Comparison of ENCODE assay signal across 1 cellular context in the genomic region with DNA sequence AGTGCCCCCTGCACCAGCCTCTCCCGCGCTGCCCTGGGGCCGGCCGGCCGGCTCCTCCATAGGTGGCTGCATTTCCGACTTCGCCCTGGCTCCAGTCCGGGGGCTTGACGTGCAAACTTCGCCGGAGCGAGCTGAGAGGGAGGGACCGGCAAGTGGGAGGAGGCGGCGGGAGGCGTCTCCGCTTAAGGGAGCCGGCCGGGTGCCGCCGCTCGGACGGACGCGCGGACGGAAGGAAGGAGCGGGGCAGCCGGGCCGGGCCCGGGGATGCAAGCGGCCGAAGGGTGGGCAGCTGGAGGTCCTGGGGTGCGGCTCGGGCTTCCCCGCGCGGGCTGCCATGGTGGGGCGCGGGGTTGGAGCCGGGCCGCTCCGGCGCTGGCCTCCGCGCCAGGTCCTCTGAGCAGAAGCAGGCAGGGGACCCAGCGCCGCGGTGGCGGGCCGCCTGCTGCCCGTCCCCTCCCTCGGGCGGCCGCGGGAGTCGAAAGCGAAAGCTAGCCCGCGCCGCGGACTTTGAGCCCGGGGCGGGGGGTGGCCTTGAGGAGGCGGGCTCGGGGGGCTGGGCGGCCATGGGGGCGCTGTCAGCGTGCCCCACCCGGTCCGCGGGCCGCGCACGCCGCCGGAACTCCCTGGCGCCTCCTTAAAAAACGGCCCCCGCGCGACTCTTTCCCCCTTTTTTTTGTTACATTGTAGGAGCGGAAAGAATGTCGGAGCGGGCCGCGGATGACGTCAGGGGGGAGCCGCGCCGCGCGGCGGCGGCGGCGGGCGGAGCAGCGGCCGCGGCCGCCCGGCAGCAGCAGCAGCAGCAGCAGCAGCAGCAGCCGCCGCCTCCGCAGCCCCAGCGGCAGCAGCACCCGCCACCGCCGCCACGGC.
A peak's percentile ranks its signal among the peaks of the same experiment; 100 is the strongest.
TF ChIP-seq lines count a peak whose summit lies in the region.

A gene (minus strand): TSS at position 483 of the 867 bp plus-strand sequence.

TF ChIP-seq in HepG2, 621 proteins besides CTCF, POLR2A, EP300 and RAD21 (continued from another document and continues in another):
- TF ChIP-seq ZNF709 (CRISPR knock-in tag; IDR thresholded peaks at IDR 0.05) (no peak; the same call in 1 of the 2 replicates), ZBTB38 (CRISPR knock-in tag; IDR thresholded peaks at IDR 0.05) (no peak), ZNF282 (IDR thresholded peaks at IDR 0.05; ENCODE audit: partially characterized antibody) (no peak), ZNF343 (CRISPR knock-in tag; IDR thresholded peaks at IDR 0.05) (0 out of 2 replicates have a peak, but pooled peaks have one; percentile 67), STAT5B (CRISPR knock-in tag; IDR thresholded peaks at IDR 0.05) (no peak), ZNF766 (CRISPR knock-in tag; IDR thresholded peaks at IDR 0.05; ENCODE audit: borderline replicate concordance) (no peak), ZNF572 (CRISPR knock-in tag; IDR thresholded peaks at IDR 0.05) (no peak), IKZF1 (IDR thresholded peaks at IDR 0.05) (no peak), ZNF10 (CRISPR knock-in tag; IDR thresholded peaks at IDR 0.05; ENCODE audit: borderline replicate concordance, low read depth) (no peak), SRSF9 (IDR thresholded peaks at IDR 0.05; ENCODE audit: borderline replicate concordance, insufficient read depth, low read depth, low read length, poor library complexity, severe bottlenecking) (no peak), GATAD2A (CRISPR knock-in tag; IDR thresholded peaks at IDR 0.05) (no peak; the same call in none of the 2 replicates), MAZ (IDR thresholded peaks at IDR 0.05; ENCODE audit: borderline replicate concordance, low read depth, low read length) (no peak), MAZ (CRISPR knock-in tag; IDR thresholded peaks at IDR 0.05; ENCODE audit: low read depth) (peak; percentile 83), ZFAT (CRISPR knock-in tag; conservative IDR thresholded peaks at IDR 0.05) (no peak), ZSCAN25 (CRISPR knock-in tag; IDR thresholded peaks at IDR 0.05) (no peak), SP5 (CRISPR knock-in tag; IDR thresholded peaks at IDR 0.05; ENCODE audit: borderline replicate concordance, low read depth) (peak; percentile 69; the same call in 1 of the 2 replicates), ZNF326 (CRISPR knock-in tag; IDR thresholded peaks at IDR 0.05; ENCODE audit: borderline replicate concordance) (no peak), ZNF3 (CRISPR knock-in tag; IDR thresholded peaks at IDR 0.05) (no peak), CEBPG (CRISPR knock-in tag; IDR thresholded peaks at IDR 0.05) (no peak), ZNF816 (CRISPR knock-in tag; IDR thresholded peaks at IDR 0.05; ENCODE audit: borderline replicate concordance) (peak; percentile 67; the same call in 1 of the 2 replicates), NFRKB (IDR thresholded peaks at IDR 0.05) (no peak), HMG20B (CRISPR knock-in tag; conservative IDR thresholded peaks at IDR 0.05) (no peak), ETV6 (CRISPR knock-in tag; conservative IDR thresholded peaks at IDR 0.05) (no peak), ZNF451 (CRISPR knock-in tag; IDR thresholded peaks at IDR 0.05) (peak; percentile 32; the same call in 1 of the 2 replicates), NRL (CRISPR knock-in tag; IDR thresholded peaks at IDR 0.05; ENCODE audit: borderline replicate concordance) (no peak; the same call in 1 of the 2 replicates), SALL1 (CRISPR knock-in tag; IDR thresholded peaks at IDR 0.05) (peak; percentile 11), ZNF598 (CRISPR knock-in tag; IDR thresholded peaks at IDR 0.05; ENCODE audit: borderline replicate concordance) (no peak), AHR (CRISPR knock-in tag; IDR thresholded peaks at IDR 0.05) (no peak), NCOA5 (CRISPR knock-in tag; IDR thresholded peaks at IDR 0.05) (no peak), TGIF2 (CRISPR knock-in tag; IDR thresholded peaks at IDR 0.05) (0 out of 2 replicates have a peak, but pooled peaks have one; percentile 2), RFXANK (CRISPR knock-in tag; IDR thresholded peaks at IDR 0.05) (no peak), RBM39 (IDR thresholded peaks at IDR 0.05; ENCODE audit: low read depth, low read length, poor library complexity, severe bottlenecking) (peak; percentile 79), RXRA (CRISPR knock-in tag; IDR thresholded peaks at IDR 0.05) (no peak; the same call in 1 of the 2 replicates), GABPA (IDR thresholded peaks at IDR 0.05; ENCODE audit: low read depth, low read length) (peak; percentile 47), GABPA (CRISPR knock-in tag; IDR thresholded peaks at IDR 0.05; ENCODE audit: low read depth) (peak; percentile 62), MXD4 (CRISPR knock-in tag; IDR thresholded peaks at IDR 0.05) (no peak; the same call in 1 of the 2 replicates), TBP (CRISPR knock-in tag; IDR thresholded peaks at IDR 0.05) (no peak), FOSL2 (CRISPR knock-in tag; IDR thresholded peaks at IDR 0.05) (peak; percentile 4; the same call in 1 of the 2 replicates), RELA (CRISPR knock-in tag; IDR thresholded peaks at IDR 0.05) (no peak)
- TF ChIP-seq, protein P1, sequence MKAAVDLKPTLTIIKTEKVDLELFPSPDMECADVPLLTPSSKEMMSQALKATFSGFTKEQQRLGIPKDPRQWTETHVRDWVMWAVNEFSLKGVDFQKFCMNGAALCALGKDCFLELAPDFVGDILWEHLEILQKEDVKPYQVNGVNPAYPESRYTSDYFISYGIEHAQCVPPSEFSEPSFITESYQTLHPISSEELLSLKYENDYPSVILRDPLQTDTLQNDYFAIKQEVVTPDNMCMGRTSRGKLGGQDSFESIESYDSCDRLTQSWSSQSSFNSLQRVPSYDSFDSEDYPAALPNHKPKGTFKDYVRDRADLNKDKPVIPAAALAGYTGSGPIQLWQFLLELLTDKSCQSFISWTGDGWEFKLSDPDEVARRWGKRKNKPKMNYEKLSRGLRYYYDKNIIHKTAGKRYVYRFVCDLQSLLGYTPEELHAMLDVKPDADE (CRISPR knock-in tag; IDR thresholded peaks at IDR 0.05): no peak
- TF ChIP-seq, protein P2, sequence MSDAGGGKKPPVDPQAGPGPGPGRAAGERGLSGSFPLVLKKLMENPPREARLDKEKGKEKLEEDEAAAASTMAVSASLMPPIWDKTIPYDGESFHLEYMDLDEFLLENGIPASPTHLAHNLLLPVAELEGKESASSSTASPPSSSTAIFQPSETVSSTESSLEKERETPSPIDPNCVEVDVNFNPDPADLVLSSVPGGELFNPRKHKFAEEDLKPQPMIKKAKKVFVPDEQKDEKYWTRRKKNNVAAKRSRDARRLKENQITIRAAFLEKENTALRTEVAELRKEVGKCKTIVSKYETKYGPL (CRISPR knock-in tag; IDR thresholded peaks at IDR 0.05): no peak
- TF ChIP-seq, protein P3, sequence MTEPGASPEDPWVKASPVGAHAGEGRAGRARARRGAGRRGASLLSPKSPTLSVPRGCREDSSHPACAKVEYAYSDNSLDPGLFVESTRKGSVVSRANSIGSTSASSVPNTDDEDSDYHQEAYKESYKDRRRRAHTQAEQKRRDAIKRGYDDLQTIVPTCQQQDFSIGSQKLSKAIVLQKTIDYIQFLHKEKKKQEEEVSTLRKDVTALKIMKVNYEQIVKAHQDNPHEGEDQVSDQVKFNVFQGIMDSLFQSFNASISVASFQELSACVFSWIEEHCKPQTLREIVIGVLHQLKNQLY (CRISPR knock-in tag; IDR thresholded peaks at IDR 0.05): no peak
- TF ChIP-seq, protein P4, sequence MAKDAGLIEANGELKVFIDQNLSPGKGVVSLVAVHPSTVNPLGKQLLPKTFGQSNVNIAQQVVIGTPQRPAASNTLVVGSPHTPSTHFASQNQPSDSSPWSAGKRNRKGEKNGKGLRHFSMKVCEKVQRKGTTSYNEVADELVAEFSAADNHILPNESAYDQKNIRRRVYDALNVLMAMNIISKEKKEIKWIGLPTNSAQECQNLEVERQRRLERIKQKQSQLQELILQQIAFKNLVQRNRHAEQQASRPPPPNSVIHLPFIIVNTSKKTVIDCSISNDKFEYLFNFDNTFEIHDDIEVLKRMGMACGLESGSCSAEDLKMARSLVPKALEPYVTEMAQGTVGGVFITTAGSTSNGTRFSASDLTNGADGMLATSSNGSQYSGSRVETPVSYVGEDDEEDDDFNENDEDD (CRISPR knock-in tag; IDR thresholded peaks at IDR 0.05; ENCODE audit: borderline replicate concordance): no peak; the same call in 1 of the 2 replicates
- TF ChIP-seq, protein P5, sequence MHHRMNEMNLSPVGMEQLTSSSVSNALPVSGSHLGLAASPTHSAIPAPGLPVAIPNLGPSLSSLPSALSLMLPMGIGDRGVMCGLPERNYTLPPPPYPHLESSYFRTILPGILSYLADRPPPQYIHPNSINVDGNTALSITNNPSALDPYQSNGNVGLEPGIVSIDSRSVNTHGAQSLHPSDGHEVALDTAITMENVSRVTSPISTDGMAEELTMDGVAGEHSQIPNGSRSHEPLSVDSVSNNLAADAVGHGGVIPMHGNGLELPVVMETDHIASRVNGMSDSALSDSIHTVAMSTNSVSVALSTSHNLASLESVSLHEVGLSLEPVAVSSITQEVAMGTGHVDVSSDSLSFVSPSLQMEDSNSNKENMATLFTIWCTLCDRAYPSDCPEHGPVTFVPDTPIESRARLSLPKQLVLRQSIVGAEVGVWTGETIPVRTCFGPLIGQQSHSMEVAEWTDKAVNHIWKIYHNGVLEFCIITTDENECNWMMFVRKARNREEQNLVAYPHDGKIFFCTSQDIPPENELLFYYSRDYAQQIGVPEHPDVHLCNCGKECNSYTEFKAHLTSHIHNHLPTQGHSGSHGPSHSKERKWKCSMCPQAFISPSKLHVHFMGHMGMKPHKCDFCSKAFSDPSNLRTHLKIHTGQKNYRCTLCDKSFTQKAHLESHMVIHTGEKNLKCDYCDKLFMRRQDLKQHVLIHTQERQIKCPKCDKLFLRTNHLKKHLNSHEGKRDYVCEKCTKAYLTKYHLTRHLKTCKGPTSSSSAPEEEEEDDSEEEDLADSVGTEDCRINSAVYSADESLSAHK (CRISPR knock-in tag; IDR thresholded peaks at IDR 0.05; ENCODE audit: borderline replicate concordance): no peak
- TF ChIP-seq, protein P6, sequence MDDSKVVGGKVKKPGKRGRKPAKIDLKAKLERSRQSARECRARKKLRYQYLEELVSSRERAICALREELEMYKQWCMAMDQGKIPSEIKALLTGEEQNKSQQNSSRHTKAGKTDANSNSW (CRISPR knock-in tag; IDR thresholded peaks at IDR 0.05; ENCODE audit: borderline replicate concordance): no peak
- TF ChIP-seq, protein P7, sequence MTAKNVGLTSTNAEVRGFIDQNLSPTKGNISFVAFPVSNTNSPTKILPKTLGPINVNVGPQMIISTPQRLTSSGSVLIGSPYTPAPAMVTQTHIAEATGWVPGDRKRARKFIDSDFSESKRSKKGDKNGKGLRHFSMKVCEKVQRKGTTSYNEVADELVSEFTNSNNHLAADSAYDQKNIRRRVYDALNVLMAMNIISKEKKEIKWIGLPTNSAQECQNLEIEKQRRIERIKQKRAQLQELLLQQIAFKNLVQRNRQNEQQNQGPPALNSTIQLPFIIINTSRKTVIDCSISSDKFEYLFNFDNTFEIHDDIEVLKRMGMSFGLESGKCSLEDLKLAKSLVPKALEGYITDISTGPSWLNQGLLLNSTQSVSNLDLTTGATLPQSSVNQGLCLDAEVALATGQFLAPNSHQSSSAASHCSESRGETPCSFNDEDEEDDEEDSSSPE (CRISPR knock-in tag; IDR thresholded peaks at IDR 0.05): peak; percentile 61; the same call in 1 of the 2 replicates
- TF ChIP-seq, protein P8, sequence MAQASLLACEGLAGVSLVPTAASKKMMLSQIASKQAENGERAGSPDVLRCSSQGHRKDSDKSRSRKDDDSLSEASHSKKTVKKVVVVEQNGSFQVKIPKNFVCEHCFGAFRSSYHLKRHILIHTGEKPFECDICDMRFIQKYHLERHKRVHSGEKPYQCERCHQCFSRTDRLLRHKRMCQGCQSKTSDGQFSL (CRISPR knock-in tag; IDR thresholded peaks at IDR 0.05): no peak
- TF ChIP-seq, protein P9, sequence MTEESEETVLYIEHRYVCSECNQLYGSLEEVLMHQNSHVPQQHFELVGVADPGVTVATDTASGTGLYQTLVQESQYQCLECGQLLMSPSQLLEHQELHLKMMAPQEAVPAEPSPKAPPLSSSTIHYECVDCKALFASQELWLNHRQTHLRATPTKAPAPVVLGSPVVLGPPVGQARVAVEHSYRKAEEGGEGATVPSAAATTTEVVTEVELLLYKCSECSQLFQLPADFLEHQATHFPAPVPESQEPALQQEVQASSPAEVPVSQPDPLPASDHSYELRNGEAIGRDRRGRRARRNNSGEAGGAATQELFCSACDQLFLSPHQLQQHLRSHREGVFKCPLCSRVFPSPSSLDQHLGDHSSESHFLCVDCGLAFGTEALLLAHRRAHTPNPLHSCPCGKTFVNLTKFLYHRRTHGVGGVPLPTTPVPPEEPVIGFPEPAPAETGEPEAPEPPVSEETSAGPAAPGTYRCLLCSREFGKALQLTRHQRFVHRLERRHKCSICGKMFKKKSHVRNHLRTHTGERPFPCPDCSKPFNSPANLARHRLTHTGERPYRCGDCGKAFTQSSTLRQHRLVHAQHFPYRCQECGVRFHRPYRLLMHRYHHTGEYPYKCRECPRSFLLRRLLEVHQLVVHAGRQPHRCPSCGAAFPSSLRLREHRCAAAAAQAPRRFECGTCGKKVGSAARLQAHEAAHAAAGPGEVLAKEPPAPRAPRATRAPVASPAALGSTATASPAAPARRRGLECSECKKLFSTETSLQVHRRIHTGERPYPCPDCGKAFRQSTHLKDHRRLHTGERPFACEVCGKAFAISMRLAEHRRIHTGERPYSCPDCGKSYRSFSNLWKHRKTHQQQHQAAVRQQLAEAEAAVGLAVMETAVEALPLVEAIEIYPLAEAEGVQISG (CRISPR knock-in tag; IDR thresholded peaks at IDR 0.05): peak; percentile 66
- TF ChIP-seq, protein P10, sequence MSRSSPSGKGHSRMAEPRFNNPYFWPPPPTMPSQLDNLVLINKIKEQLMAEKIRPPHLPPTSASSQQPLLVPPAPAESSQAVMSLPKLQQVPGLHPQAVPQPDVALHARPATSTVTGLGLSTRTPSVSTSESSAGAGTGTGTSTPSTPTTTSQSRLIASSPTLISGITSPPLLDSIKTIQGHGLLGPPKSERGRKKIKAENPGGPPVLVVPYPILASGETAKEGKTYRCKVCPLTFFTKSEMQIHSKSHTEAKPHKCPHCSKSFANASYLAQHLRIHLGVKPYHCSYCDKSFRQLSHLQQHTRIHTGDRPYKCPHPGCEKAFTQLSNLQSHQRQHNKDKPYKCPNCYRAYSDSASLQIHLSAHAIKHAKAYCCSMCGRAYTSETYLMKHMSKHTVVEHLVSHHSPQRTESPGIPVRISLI (CRISPR knock-in tag; IDR thresholded peaks at IDR 0.05; ENCODE audit: borderline replicate concordance): no peak
- TF ChIP-seq, protein P11, sequence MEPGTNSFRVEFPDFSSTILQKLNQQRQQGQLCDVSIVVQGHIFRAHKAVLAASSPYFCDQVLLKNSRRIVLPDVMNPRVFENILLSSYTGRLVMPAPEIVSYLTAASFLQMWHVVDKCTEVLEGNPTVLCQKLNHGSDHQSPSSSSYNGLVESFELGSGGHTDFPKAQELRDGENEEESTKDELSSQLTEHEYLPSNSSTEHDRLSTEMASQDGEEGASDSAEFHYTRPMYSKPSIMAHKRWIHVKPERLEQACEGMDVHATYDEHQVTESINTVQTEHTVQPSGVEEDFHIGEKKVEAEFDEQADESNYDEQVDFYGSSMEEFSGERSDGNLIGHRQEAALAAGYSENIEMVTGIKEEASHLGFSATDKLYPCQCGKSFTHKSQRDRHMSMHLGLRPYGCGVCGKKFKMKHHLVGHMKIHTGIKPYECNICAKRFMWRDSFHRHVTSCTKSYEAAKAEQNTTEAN (CRISPR knock-in tag; conservative IDR thresholded peaks at IDR 0.05): 0 out of 2 replicates have a peak, but pooled peaks have one; percentile 25
